In genomic region chr11:107621090-107621489, GRCh38 we compare ENCODE assay signal across 30 cellular contexts. TPM values are rescaled to one million over a fixed set of nuclear protein-coding genes. Genes with fewer than 3 reads are reported as not detected.
"Had no signal": no experiment of that assay in that cellular context is flagged by ENCODE, and none has a peak within 500 bp of the region (broad histone marks: within the 10 kb centered on the region; RNA-seq: fewer than 3 reads in every experiment).

No MANE protein-coding gene starts in this region.

- H3K27me3 ChIP-seq: testis, thyroid gland, transverse colon, upper lobe of left lung, upper lobe of right lung, uterus, vagina had no signal

- DNase-seq: stimulated activated CD4-positive, alpha-beta T cell treated with anti-CD3 and anti-CD28 coated beads, Interleukin-2, amount 100 ng/mL, for 48 hours; stimulated activated CD4-positive, alpha-beta T cell treated with anti-CD3 and anti-CD28 coated beads, Interleukin-4, amount 100 ng/mL, for 1 hour; stimulated activated CD4-positive, alpha-beta T cell treated with anti-CD3 and anti-CD28 coated beads, Interleukin-4, amount 100 ng/mL, for 24 hours; stimulated activated CD4-positive, alpha-beta T cell treated with anti-CD3 and anti-CD28 coated beads, Interleukin-4, amount 100 ng/mL, for 4 hours; stimulated activated CD8-positive, alpha-beta memory T cell treated with anti-CD3 and anti-CD28 coated beads, Interleukin-4, amount 100 ng/mL, for 48 hours; stimulated activated naive B cell treated with anti-CD40 and anti-IgM and Interleukin-4, amounts not matched to agents 10 μg/mL and 1 μg/mL and 100 μg/mL, for 72 hours; stimulated activated naive CD4-positive, alpha-beta T cell; stimulated activated naive CD4-positive, alpha-beta T cell treated with Interleukin-2 at 50 U/mL for 16 hours; stimulated activated naive CD8-positive, alpha-beta T cell treated with anti-CD3 and anti-CD28 coated beads, Interleukin-15, amount 100 ng/mL, for 72 hours; stimulated activated naive CD8-positive, alpha-beta T cell treated with anti-CD3 and anti-CD28 coated beads, Interleukin-15, Interleukin-2, amounts not matched to agents 100 U/mL and 50 U/mL, for 24 hours; stomach; substantia nigra; testis; thyroid gland; tibial artery; transverse colon; trophoblast cell; upper lobe of left lung; upper lobe of right lung; uterus had no signal

- H3K9me3 ChIP-seq: stomach, suprapubic skin, testis, thoracic aorta, thyroid gland, tibial artery, tibial nerve, transverse colon, upper lobe of left lung, upper lobe of right lung, uterus, vagina had no signal

- H3K4me3 ChIP-seq: stomach, suprapubic skin, testis, thoracic aorta, thyroid gland, tibial artery, tibial nerve, transverse colon, upper lobe of left lung, upper lobe of right lung, uterus, vagina had no signal

- H3K4me1 Mint-ChIP-seq: stimulated activated effector memory CD8-positive, alpha-beta T cell treated with anti-CD3 and anti-CD28 coated beads, Interleukin-12 subunit alpha, Interleukin-12 subunit beta, amount 100 ng/mL, for 72 hours; stimulated activated memory B cell treated with anti-CD40 and anti-IgM and Interleukin-4, amounts not matched to agents 10 μg/mL and 1 μg/mL and 100 μg/mL, for 72 hours; stimulated activated naive B cell treated with anti-CD40 and anti-IgM and Interleukin-4, amounts not matched to agents 10 μg/mL and 1 μg/mL and 100 μg/mL, for 72 hours; stimulated activated naive CD8-positive, alpha-beta T cell treated with anti-CD3 and anti-CD28 coated beads, Interleukin-15, amount 100 ng/mL, for 72 hours had no signal

- H3K27ac Mint-ChIP-seq: stimulated activated effector memory CD8-positive, alpha-beta T cell treated with anti-CD3 and anti-CD28 coated beads, Interleukin-12 subunit alpha, Interleukin-12 subunit beta, amount 100 ng/mL, for 72 hours; stimulated activated memory B cell treated with anti-CD40 and anti-IgM and Interleukin-4, amounts not matched to agents 10 μg/mL and 1 μg/mL and 100 μg/mL, for 72 hours; stimulated activated naive B cell treated with anti-CD40 and anti-IgM and Interleukin-4, amounts not matched to agents 10 μg/mL and 1 μg/mL and 100 μg/mL, for 72 hours; stimulated activated naive CD8-positive, alpha-beta T cell treated with anti-CD3 and anti-CD28 coated beads, Interleukin-15, amount 100 ng/mL, for 72 hours; stimulated activated naive CD8-positive, alpha-beta T cell treated with anti-CD3 and anti-CD28 coated beads, Interleukin-15, Interleukin-2, amounts not matched to agents 100 ng/mL and 50 ng/mL, for 24 hours; type B pancreatic cell had no signal

- H3K36me3 Mint-ChIP-seq: stimulated activated effector memory CD8-positive, alpha-beta T cell treated with anti-CD3 and anti-CD28 coated beads, Interleukin-12 subunit alpha, Interleukin-12 subunit beta, amount 100 ng/mL, for 72 hours; stimulated activated memory B cell treated with anti-CD40 and anti-IgM and Interleukin-4, amounts not matched to agents 10 μg/mL and 1 μg/mL and 100 μg/mL, for 72 hours; stimulated activated naive B cell treated with anti-CD40 and anti-IgM and Interleukin-4, amounts not matched to agents 10 μg/mL and 1 μg/mL and 100 μg/mL, for 72 hours; type B pancreatic cell had no signal

- H3K9me3 Mint-ChIP-seq: stimulated activated effector memory CD8-positive, alpha-beta T cell treated with anti-CD3 and anti-CD28 coated beads, Interleukin-12 subunit alpha, Interleukin-12 subunit beta, amount 100 ng/mL, for 72 hours; stimulated activated memory B cell treated with anti-CD40 and anti-IgM and Interleukin-4, amounts not matched to agents 10 μg/mL and 1 μg/mL and 100 μg/mL, for 72 hours; stimulated activated naive B cell treated with anti-CD40 and anti-IgM and Interleukin-4, amounts not matched to agents 10 μg/mL and 1 μg/mL and 100 μg/mL, for 72 hours; stimulated activated naive CD8-positive, alpha-beta T cell treated with anti-CD3 and anti-CD28 coated beads, Interleukin-15, amount 100 ng/mL, for 72 hours; stimulated activated naive CD8-positive, alpha-beta T cell treated with anti-CD3 and anti-CD28 coated beads, Interleukin-15, Interleukin-2, amounts not matched to agents 100 ng/mL and 50 ng/mL, for 24 hours; type B pancreatic cell had no signal

- H3K4me3 Mint-ChIP-seq: stimulated activated effector memory CD8-positive, alpha-beta T cell treated with anti-CD3 and anti-CD28 coated beads, Interleukin-12 subunit alpha, Interleukin-12 subunit beta, amount 100 ng/mL, for 72 hours; stimulated activated memory B cell treated with anti-CD40 and anti-IgM and Interleukin-4, amounts not matched to agents 10 μg/mL and 1 μg/mL and 100 μg/mL, for 72 hours; stimulated activated naive B cell treated with anti-CD40 and anti-IgM and Interleukin-4, amounts not matched to agents 10 μg/mL and 1 μg/mL and 100 μg/mL, for 72 hours; stimulated activated naive CD8-positive, alpha-beta T cell treated with anti-CD3 and anti-CD28 coated beads, Interleukin-15, amount 100 ng/mL, for 72 hours; stimulated activated naive CD8-positive, alpha-beta T cell treated with anti-CD3 and anti-CD28 coated beads, Interleukin-15, Interleukin-2, amounts not matched to agents 100 ng/mL and 50 ng/mL, for 24 hours; type B pancreatic cell had no signal

- H3K36me3 ChIP-seq: stomach, suprapubic skin, thoracic aorta, thyroid gland, tibial artery, tibial nerve, transverse colon, upper lobe of left lung, upper lobe of right lung, uterus, vagina had no signal

- FAIRE-seq: urothelium cell line had no signal

- ATAC-seq: stimulated activated effector memory CD8-positive, alpha-beta T cell treated with anti-CD3 and anti-CD28 coated beads, Interleukin-12 subunit alpha, Interleukin-12 subunit beta, amount 100 ng/mL, for 72 hours; stimulated activated memory B cell treated with anti-CD40 and anti-IgM and Interleukin-4, amounts not matched to agents 10 μg/mL and 1 μg/mL and 100 μg/mL, for 72 hours; stimulated activated naive B cell treated with anti-CD40 and anti-IgM and Interleukin-4, amounts not matched to agents 10 μg/mL and 1 μg/mL and 100 μg/mL, for 72 hours; stimulated activated naive CD8-positive, alpha-beta T cell treated with anti-CD3 and anti-CD28 coated beads, Interleukin-15, amount 100 ng/mL, for 72 hours; stimulated activated naive CD8-positive, alpha-beta T cell treated with anti-CD3 and anti-CD28 coated beads, Interleukin-15, Interleukin-2, amounts not matched to agents 100 U/mL and 50 U/mL, for 24 hours; upper lobe of right lung had no signal

- H3K4me1 ChIP-seq: stomach, suprapubic skin, testis, thyroid gland, tibial artery, transverse colon, upper lobe of left lung, upper lobe of right lung, uterus, vagina had no signal

- H3K27ac ChIP-seq: stomach, suprapubic skin, testis, thoracic aorta, thyroid gland, tibial artery, tibial nerve, transverse colon, upper lobe of left lung, upper lobe of right lung, uterus, vagina had no signal

RNA-seq across cellular contexts. Expression of gene ELMOD1, which starts 30.1 kb away (rescaled TPM):
- total RNA-seq: subcutaneous adipose tissue, thyroid gland, vagina had no signal
